Comparison of ENCODE assay signal across 27 cellular contexts in genomic region chr6:85747093-85747492, GRCh38.
DNase-seq lines count a peak whose midpoint lies in the region; ATAC-seq, FAIRE-seq and TF ChIP-seq lines count a peak whose summit lies in the region.
"Had no signal": no experiment of that assay in that cellular context is flagged by ENCODE, and none has a peak within 500 bp of the region (broad histone marks: within the 10 kb centered on the region; RNA-seq: fewer than 3 reads in every experiment).

No MANE protein-coding gene starts in this region.

- H3K27me3 ChIP-seq in bronchial epithelial cell (ENCODE audit: control insufficient read depth, insufficient read depth, low read length) (no peaks in the 10 kb centered on the region), left lung (no peaks in the 10 kb centered on the region)
- H3K27me3 ChIP-seq: colonic mucosa, neural progenitor cell, upper lobe of right lung had no signal

- TF ChIP-seq CTCF in AG09309 (IDR thresholded peaks at IDR 0.05; ENCODE audit: control insufficient read depth, insufficient read depth, low read depth, low read length, missing control alignments), result no peak
- TF ChIP-seq CTCF in bronchial epithelial cell (IDR thresholded peaks at IDR 0.05; ENCODE audit: insufficient read depth, low read length, severe bottlenecking), result no peak
- no peak for TF ChIP-seq CTCF in left lung (IDR thresholded peaks at IDR 0.05)

- peak overlapping the region in 1 of 2 donors; percentile 45 for H3K27ac ChIP-seq in left lung
- H3K27ac ChIP-seq: colonic mucosa, heart left ventricle, neural progenitor cell, upper lobe of right lung had no signal

- FAIRE-seq in bronchial epithelial cell (lab: Jason Lieb, UNC), result no peak
- FAIRE-seq: A204.1, H1, HTR-8/SVneo had no signal

- intact Hi-C loops in left lung (cut with DNase I), result no loop called here

- ATAC-seq in left lung (no peak), HG03159 (IDR thresholded peaks at IDR 0.05; ENCODE audit: unreplicated experiment) (no peak)
- ATAC-seq: activated CD4-positive, alpha-beta T cell treated with anti-CD3 and anti-CD28 coated beads for 36 hours; heart left ventricle; T-helper 17 cell; upper lobe of right lung had no signal

- DNase-seq in AG09309 (ENCODE audit: low read depth), result peak; percentile 16
- DNase-seq in LHCN-M2 (ENCODE audit: low read depth), result peak; percentile 18
- DNase-seq in bronchial epithelial cell (ENCODE audit: low read depth), result peak; percentile 28
- DNase-seq in iris pigment epithelial cell (ENCODE audit: low read depth), result peak; percentile 44
- no peak for DNase-seq in left lung
- no peak for DNase-seq in stimulated activated CD4-positive, alpha-beta T cell treated with anti-CD3 and anti-CD28 coated beads, Interleukin-15, amount 100 ng/mL, for 24 hours
- no peak for DNase-seq in NCI-H2029 (lab: John Stamatoyannopoulos, UW)
- DNase-seq: activated CD4-positive, alpha-beta T cell treated with anti-CD3 and anti-CD28 coated beads for 36 hours; activated CD8-positive, alpha-beta memory T cell treated with anti-CD3 and anti-CD28 coated beads for 24 hours; activated gamma-delta T cell; activated T-cell treated with anti-CD3 and anti-CD28 coated beads, Interleukin-2, amount 50 U/mL, for 1 hour; C1 segment of cervical spinal cord; colonic mucosa; endodermal cell; heart left ventricle; KG1; NCI-H1694 treated with DMSO at 0.1 percent for 48 hours; NCI-H526 treated with DMSO at 0.1 percent for 48 hours; SK-N-SH; stimulated activated CD4-positive, alpha-beta T cell treated with anti-CD3 and anti-CD28 coated beads, Interleukin-1b, Interleukin-23, amount 100 ng/mL, for 48 hours; T-helper 17 cell; upper lobe of right lung had no signal

- peaks cover 0 to 4% of the 10 kb centered on the region in 2 donors for H3K4me1 ChIP-seq in left lung
- H3K4me1 ChIP-seq: colonic mucosa, heart left ventricle, neural progenitor cell, upper lobe of right lung had no signal

- H3K36me3 ChIP-seq in bronchial epithelial cell (ENCODE audit: control insufficient read depth, insufficient read depth, low read length) (no peaks in the 10 kb centered on the region), left lung (no peaks in the 10 kb centered on the region)
- H3K36me3 ChIP-seq: colonic mucosa, heart left ventricle, neural progenitor cell, upper lobe of right lung had no signal

- H3K4me3 ChIP-seq in AG09309 (ENCODE audit: control insufficient read depth, low read depth, low read length), result no peak overlapping the region
- no peak overlapping the region for H3K4me3 ChIP-seq in bronchial epithelial cell (ENCODE audit: low read depth, low read length)
- H3K4me3 ChIP-seq in left lung, result no peak overlapping the region
- H3K4me3 ChIP-seq: colonic mucosa, heart left ventricle, neural progenitor cell, upper lobe of right lung had no signal

- no peaks in the 10 kb centered on the region for H3K9me3 ChIP-seq in left lung
- H3K9me3 ChIP-seq: colonic mucosa, SK-N-SH, upper lobe of right lung had no signal

Comparison
In these comparisons a context has a peak if more than half of its experiments do, and no peak if none do; other contexts are left out.
1. DNase-seq: peak in AG09309 (single experiment), LHCN-M2 (single experiment), bronchial epithelial cell (single experiment) and iris pigment epithelial cell (single experiment); none in left lung (0 of 2), stimulated activated CD4-positive, alpha-beta T cell treated with anti-CD3 and anti-CD28 coated beads, Interleukin-15, amount 100 ng/mL, for 24 hours (single experiment) and NCI-H2029 (single experiment).